In genomic region chr4:39181520-39181904, GRCh38 we compare ENCODE assay signal across 8 cellular contexts.
DNase-seq lines count a peak whose midpoint lies in the region; ATAC-seq and TF ChIP-seq lines count a peak whose summit lies in the region.

No MANE protein-coding gene starts in this region.

- TF ChIP-seq CTCF in DOHH2 (IDR thresholded peaks at IDR 0.05; ENCODE audit: low read depth, low read length, poor library complexity, severe bottlenecking) = no peak
- no peak for TF ChIP-seq CTCF in OCI-LY1 (IDR thresholded peaks at IDR 0.05; ENCODE audit: low read length)
- TF ChIP-seq CTCF in fibroblast of mammary gland (conservative IDR thresholded peaks at IDR 0.05; ENCODE audit: control insufficient read depth, insufficient read depth, low read depth, low read length) = no peak

- H3F3A ChIP-seq in DOHH2 (ENCODE audit: control insufficient read depth, insufficient read depth) = peaks cover 4% of the 10 kb centered on the region; the same call in 1 of the 2 replicates
- H3F3A ChIP-seq in OCI-LY1 (ENCODE audit: insufficient read depth, low read length) = peaks cover 7% of the 10 kb centered on the region; the same call in 1 of the 2 replicates

- H3K36me3 ChIP-seq in DOHH2 (ENCODE audit: control insufficient read depth, low read length) (peaks cover 4% of the 10 kb centered on the region; the same call in 1 of the 2 replicates), OCI-LY1 (ENCODE audit: insufficient read depth, low read length) (no peaks in the 10 kb centered on the region), rectal smooth muscle tissue (ENCODE audit: control insufficient read depth, insufficient read depth, low read length) (no peaks in the 10 kb centered on the region)

- H3K4me3 ChIP-seq in DOHH2 (ENCODE audit: low read length) (peak overlapping the region; percentile 74), OCI-LY1 (ENCODE audit: low read depth, low read length, poor library complexity, severe bottlenecking) (peak overlapping the region; percentile 54), fibroblast of mammary gland (ENCODE audit: control insufficient read depth, low read depth, low read length) (peak overlapping the region; percentile 63), rectal smooth muscle tissue (ENCODE audit: low read length) (peak overlapping the region; percentile 54)

- H3K36me3 Mint-ChIP-seq in activated naive CD8-positive, alpha-beta T cell treated with anti-CD3 and anti-CD28 coated beads, Interleukin-2, amount 50 U/mL, for 24 hours (ENCODE audit: low read depth) = peaks cover 1% of the 10 kb centered on the region

- H3K9me2 ChIP-seq in DOHH2 (replicated peaks; ENCODE audit: control insufficient read depth, low read length) = no peaks in the 10 kb centered on the region
- H3K9me2 ChIP-seq in OCI-LY1 (ENCODE audit: low read depth, low read length) = no peaks in the 10 kb centered on the region

- DNase-seq in fibroblast of mammary gland (ENCODE audit: low read depth) = peak; percentile 6
- no peak for DNase-seq in NK-92 (lab: John Stamatoyannopoulos, UW; ENCODE audit: unreplicated experiment)
- DNase-seq in GM19238 (ENCODE audit: insufficient read length, low spot score) = no peak
- DNase-seq in NCI-H748 (lab: John Stamatoyannopoulos, UW; ENCODE audit: unreplicated experiment) = no peak
- DNase-seq in activated naive CD8-positive, alpha-beta T cell treated with anti-CD3 and anti-CD28 coated beads, Interleukin-2, amount 50 U/mL, for 24 hours = no peak

- no peaks in the 10 kb centered on the region for H3K9me3 ChIP-seq in DOHH2 (ENCODE audit: control insufficient read depth, insufficient read depth, low read length)
- H3K9me3 ChIP-seq in OCI-LY1 (ENCODE audit: low read length) = no peaks in the 10 kb centered on the region

- H4K20me1 ChIP-seq in DOHH2 (ENCODE audit: control insufficient read depth, insufficient read depth, low read depth, low read length) (no peaks in the 10 kb centered on the region), OCI-LY1 (ENCODE audit: insufficient read depth, low read length) (no peaks in the 10 kb centered on the region)

- ATAC-seq in activated naive CD8-positive, alpha-beta T cell treated with anti-CD3 and anti-CD28 coated beads, Interleukin-2, amount 50 U/mL, for 24 hours = no peak

- peak overlapping the region; percentile 53 for H3K9ac ChIP-seq in OCI-LY1 (ENCODE audit: low read length)
- no peak overlapping the region for H3K9ac ChIP-seq in rectal smooth muscle tissue (ENCODE audit: low read length)

- H3K4me2 ChIP-seq in DOHH2 (ENCODE audit: low read length) = peak overlapping the region; percentile 82
- H3K4me2 ChIP-seq in OCI-LY1 (ENCODE audit: low read length) = peak overlapping the region; percentile 53

- H3K4me3 Mint-ChIP-seq in activated naive CD8-positive, alpha-beta T cell treated with anti-CD3 and anti-CD28 coated beads, Interleukin-2, amount 50 U/mL, for 24 hours = no peak overlapping the region

- peaks cover 14% of the 10 kb centered on the region for H3K4me1 Mint-ChIP-seq in activated naive CD8-positive, alpha-beta T cell treated with anti-CD3 and anti-CD28 coated beads, Interleukin-2, amount 50 U/mL, for 24 hours

- H3K4me1 ChIP-seq in DOHH2 (ENCODE audit: control insufficient read depth, low read length) (peaks cover 32% of the 10 kb centered on the region), OCI-LY1 (ENCODE audit: insufficient read depth, low read length, severe bottlenecking) (peaks cover 24% of the 10 kb centered on the region), rectal smooth muscle tissue (ENCODE audit: control insufficient read depth, insufficient read depth, low read length) (no peaks in the 10 kb centered on the region)

- H3K27ac ChIP-seq in DOHH2 (ENCODE audit: low read depth, low read length) (peak overlapping the region; percentile 50), OCI-LY1 (ENCODE audit: low read depth, low read length, poor library complexity, severe bottlenecking) (peak overlapping the region; percentile 28), rectal smooth muscle tissue (ENCODE audit: low read depth, low read length) (no peak overlapping the region)

- H3K27me3 ChIP-seq in DOHH2 (ENCODE audit: control insufficient read depth, low read length) (no peaks in the 10 kb centered on the region), OCI-LY1 (ENCODE audit: insufficient read depth, low read length) (no peaks in the 10 kb centered on the region), rectal smooth muscle tissue (ENCODE audit: control insufficient read depth, insufficient read depth, low read length) (no peaks in the 10 kb centered on the region)

- H3K9me3 Mint-ChIP-seq in activated naive CD8-positive, alpha-beta T cell treated with anti-CD3 and anti-CD28 coated beads, Interleukin-2, amount 50 U/mL, for 24 hours = no peaks in the 10 kb centered on the region

- H3K27ac Mint-ChIP-seq in activated naive CD8-positive, alpha-beta T cell treated with anti-CD3 and anti-CD28 coated beads, Interleukin-2, amount 50 U/mL, for 24 hours = no peak overlapping the region

- H3K79me2 ChIP-seq in DOHH2 (ENCODE audit: control insufficient read depth, low read length) (peaks cover 15% of the 10 kb centered on the region), OCI-LY1 (ENCODE audit: insufficient read depth, low read length) (no peaks in the 10 kb centered on the region)

- H2AFZ ChIP-seq in OCI-LY1 (ENCODE audit: low read length) = no peak overlapping the region

- H3K27me3 Mint-ChIP-seq in activated naive CD8-positive, alpha-beta T cell treated with anti-CD3 and anti-CD28 coated beads, Interleukin-2, amount 50 U/mL, for 24 hours = peaks cover 4% of the 10 kb centered on the region
